In genomic region chr7:138317044-138317596, GRCh38 we compare ENCODE assay signal across 27 cellular contexts.
"Had no signal": no experiment of that assay in that cellular context is flagged by ENCODE, and none has a peak within 500 bp of the region (broad histone marks: within the 10 kb centered on the region; RNA-seq: fewer than 3 reads in every experiment).

No MANE protein-coding gene starts in this region.

- H3K27me3 ChIP-seq: cardiac muscle cell, SJCRH30 had no signal

- H3K4me3 ChIP-seq: cardiac muscle cell, SJCRH30, SK-N-MC had no signal

- H3K4me3 Mint-ChIP-seq: activated CD4-positive, alpha-beta T cell treated with anti-CD3 and anti-CD28 coated beads, Interleukin-2, amount 10 ng/mL, durations not matched to agents 24 days and 14 days; activated CD8-positive, alpha-beta T cell treated with anti-CD3 and anti-CD28 coated beads for 36 hours; activated naive CD8-positive, alpha-beta T cell treated with anti-CD3 and anti-CD28 coated beads for 36 hours; activated T-cell treated with anti-CD3 and anti-CD28 coated beads, Interleukin-2, amount 50 U/mL, for 72 hours; activated T-helper 17 cell treated with anti-CD3 and anti-CD28 coated beads, Interleukin-2, amount 50 U/mL, for 72 hours; central memory CD8-positive, alpha-beta T cell; T-helper 1 cell treated with Interleukin-12 subunit alpha and Interleukin-12 subunit beta and Interleukin-4 antibody, amounts not matched to agents 30 μg/mL and 1 μg/mL, for 36 hours; T-helper 2 cell treated with Interferon-gamma antibody and Interleukin-4, amounts not matched to agents 5 μg/mL and 100 μg/mL, for 36 hours had no signal

- H3K27ac Mint-ChIP-seq: activated CD4-positive, alpha-beta T cell treated with anti-CD3 and anti-CD28 coated beads, Interleukin-2, amount 10 ng/mL, durations not matched to agents 24 days and 14 days; activated CD8-positive, alpha-beta T cell treated with anti-CD3 and anti-CD28 coated beads for 36 hours; activated naive CD8-positive, alpha-beta T cell treated with anti-CD3 and anti-CD28 coated beads for 36 hours; activated T-cell treated with anti-CD3 and anti-CD28 coated beads, Interleukin-2, amount 50 U/mL, for 72 hours; activated T-helper 17 cell treated with anti-CD3 and anti-CD28 coated beads, Interleukin-2, amount 50 U/mL, for 72 hours; T-helper 1 cell treated with Interleukin-12 subunit alpha and Interleukin-12 subunit beta and Interleukin-4 antibody, amounts not matched to agents 30 μg/mL and 1 μg/mL, for 36 hours; T-helper 2 cell treated with Interferon-gamma antibody and Interleukin-4, amounts not matched to agents 5 μg/mL and 100 μg/mL, for 36 hours had no signal

- H3K9me3 ChIP-seq: SJCRH30 had no signal

- H3K9me3 Mint-ChIP-seq: activated CD4-positive, alpha-beta T cell treated with anti-CD3 and anti-CD28 coated beads, Interleukin-2, amount 10 ng/mL, durations not matched to agents 24 days and 14 days; activated T-helper 17 cell treated with anti-CD3 and anti-CD28 coated beads, Interleukin-2, amount 50 U/mL, for 72 hours; central memory CD8-positive, alpha-beta T cell had no signal

- ATAC-seq: activated CD8-positive, alpha-beta T cell treated with anti-CD3 and anti-CD28 coated beads for 36 hours; activated T-cell treated with anti-CD3 and anti-CD28 coated beads, Interleukin-2, amount 50 U/mL, for 72 hours; activated T-helper 17 cell treated with anti-CD3 and anti-CD28 coated beads, Interleukin-2, amount 50 U/mL, for 72 hours; Panc1 had no signal

- DNase-seq: activated CD4-positive, alpha-beta T cell treated with anti-CD3 and anti-CD28 coated beads, Interleukin-2, amount 10 ng/mL, durations not matched to agents 24 days and 14 days; activated CD4-positive, alpha-beta T cell treated with anti-CD3 and anti-CD28 coated beads, Interleukin-2, amount 50 U/mL, for 4 hours; activated CD8-positive, alpha-beta T cell treated with anti-CD3 and anti-CD28 coated beads for 36 hours; activated effector memory CD4-positive, alpha-beta T cell treated with anti-CD3 and anti-CD28 coated beads, Interleukin-2, amount 50 U/mL, for 16 hours; activated naive CD4-positive, alpha-beta T cell; activated naive CD4-positive, alpha-beta T cell treated with anti-CD3 and anti-CD28 coated beads, Interleukin-2, amount 50 U/mL, for 16 hours; activated naive CD8-positive, alpha-beta T cell treated with anti-CD3 and anti-CD28 coated beads for 36 hours; activated T-cell treated with anti-CD3 and anti-CD28 coated beads, Interleukin-2, amount 50 U/mL, for 1 hour; activated T-cell treated with anti-CD3 and anti-CD28 coated beads, Interleukin-2, amount 50 U/mL, for 72 hours; amniotic stem cell; aorta; NCI-H1105; NCI-H1417 treated with DMSO at 0.1 percent for 48 hours; NCI-H1930; NCI-H2081 treated with DMSO at 0.1 percent for 48 hours; NCI-H345; NCI-H524 treated with DMSO at 0.1 percent for 48 hours; SHP77; SJCRH30 had no signal

- H3K36me3 ChIP-seq: cardiac muscle cell, SJCRH30 had no signal

- H3K4me1 ChIP-seq: SJCRH30 had no signal

- H3K27me3 Mint-ChIP-seq: activated CD4-positive, alpha-beta T cell treated with anti-CD3 and anti-CD28 coated beads, Interleukin-2, amount 10 ng/mL, durations not matched to agents 24 days and 14 days; central memory CD8-positive, alpha-beta T cell had no signal

- H3K27ac ChIP-seq: cardiac muscle cell, SJCRH30, SK-N-MC had no signal

- FAIRE-seq: TTC549 had no signal

- H3K4me1 Mint-ChIP-seq: activated CD4-positive, alpha-beta T cell treated with anti-CD3 and anti-CD28 coated beads, Interleukin-2, amount 10 ng/mL, durations not matched to agents 24 days and 14 days; activated naive CD8-positive, alpha-beta T cell treated with anti-CD3 and anti-CD28 coated beads for 36 hours; activated T-helper 17 cell treated with anti-CD3 and anti-CD28 coated beads, Interleukin-2, amount 50 U/mL, for 72 hours; central memory CD8-positive, alpha-beta T cell had no signal

- H3K36me3 Mint-ChIP-seq: activated naive CD8-positive, alpha-beta T cell treated with anti-CD3 and anti-CD28 coated beads for 36 hours had no signal
